2 cellular contexts compared by ENCODE assay signal in the genomic region with DNA sequence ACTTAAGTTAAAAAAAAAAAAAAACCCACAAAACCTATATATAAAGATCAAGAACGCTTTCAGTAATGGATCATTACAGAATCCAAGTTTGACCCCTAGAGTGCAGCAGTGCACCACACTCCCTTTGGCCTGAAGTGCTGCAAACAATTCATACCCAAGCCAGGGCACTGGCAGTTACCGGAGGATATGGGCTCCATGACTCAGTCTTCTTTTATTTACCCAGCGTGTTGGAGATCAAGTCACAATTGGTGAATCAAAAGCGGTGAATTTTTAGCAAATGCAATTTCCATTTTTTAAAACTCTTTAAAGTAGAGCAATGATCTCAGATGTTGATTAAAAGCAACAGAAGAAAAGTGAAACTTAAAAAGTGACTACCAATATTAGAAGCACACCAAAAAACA.
A peak's percentile ranks its signal among the peaks of the same experiment; 100 is the strongest.
TF ChIP-seq lines count a peak whose summit lies in the region.

No MANE protein-coding gene starts in this region.

TF ChIP-seq in HEK293, 187 proteins besides CTCF, POLR2A, EP300 and RAD21 (continued from another document and continues in another):
- TF ChIP-seq, protein P1, sequence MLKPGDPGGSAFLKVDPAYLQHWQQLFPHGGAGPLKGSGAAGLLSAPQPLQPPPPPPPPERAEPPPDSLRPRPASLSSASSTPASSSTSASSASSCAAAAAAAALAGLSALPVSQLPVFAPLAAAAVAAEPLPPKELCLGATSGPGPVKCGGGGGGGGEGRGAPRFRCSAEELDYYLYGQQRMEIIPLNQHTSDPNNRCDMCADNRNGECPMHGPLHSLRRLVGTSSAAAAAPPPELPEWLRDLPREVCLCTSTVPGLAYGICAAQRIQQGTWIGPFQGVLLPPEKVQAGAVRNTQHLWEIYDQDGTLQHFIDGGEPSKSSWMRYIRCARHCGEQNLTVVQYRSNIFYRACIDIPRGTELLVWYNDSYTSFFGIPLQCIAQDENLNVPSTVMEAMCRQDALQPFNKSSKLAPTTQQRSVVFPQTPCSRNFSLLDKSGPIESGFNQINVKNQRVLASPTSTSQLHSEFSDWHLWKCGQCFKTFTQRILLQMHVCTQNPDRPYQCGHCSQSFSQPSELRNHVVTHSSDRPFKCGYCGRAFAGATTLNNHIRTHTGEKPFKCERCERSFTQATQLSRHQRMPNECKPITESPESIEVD (tag by site-specific recombination; IDR thresholded peaks at IDR 0.05): no peak
- TF ChIP-seq ZBTB17 (tag by site-specific recombination; IDR thresholded peaks at IDR 0.05): no peak
- TF ChIP-seq, protein P2, sequence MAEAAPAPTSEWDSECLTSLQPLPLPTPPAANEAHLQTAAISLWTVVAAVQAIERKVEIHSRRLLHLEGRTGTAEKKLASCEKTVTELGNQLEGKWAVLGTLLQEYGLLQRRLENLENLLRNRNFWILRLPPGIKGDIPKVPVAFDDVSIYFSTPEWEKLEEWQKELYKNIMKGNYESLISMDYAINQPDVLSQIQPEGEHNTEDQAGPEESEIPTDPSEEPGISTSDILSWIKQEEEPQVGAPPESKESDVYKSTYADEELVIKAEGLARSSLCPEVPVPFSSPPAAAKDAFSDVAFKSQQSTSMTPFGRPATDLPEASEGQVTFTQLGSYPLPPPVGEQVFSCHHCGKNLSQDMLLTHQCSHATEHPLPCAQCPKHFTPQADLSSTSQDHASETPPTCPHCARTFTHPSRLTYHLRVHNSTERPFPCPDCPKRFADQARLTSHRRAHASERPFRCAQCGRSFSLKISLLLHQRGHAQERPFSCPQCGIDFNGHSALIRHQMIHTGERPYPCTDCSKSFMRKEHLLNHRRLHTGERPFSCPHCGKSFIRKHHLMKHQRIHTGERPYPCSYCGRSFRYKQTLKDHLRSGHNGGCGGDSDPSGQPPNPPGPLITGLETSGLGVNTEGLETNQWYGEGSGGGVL (tag by site-specific recombination; IDR thresholded peaks at IDR 0.05): no peak
- TF ChIP-seq ZSCAN30 (tag by site-specific recombination; IDR thresholded peaks at IDR 0.05): no peak
- no peak for TF ChIP-seq ZXDB (tag by site-specific recombination; IDR thresholded peaks at IDR 0.05)
- TF ChIP-seq ZBTB1 (tag by site-specific recombination; IDR thresholded peaks at IDR 0.05): no peak
- no peak for TF ChIP-seq ZNF596 (tag by site-specific recombination; IDR thresholded peaks at IDR 0.05)
- no peak for TF ChIP-seq ZNF248 (tag by site-specific recombination; IDR thresholded peaks at IDR 0.05)
- no peak for TF ChIP-seq ZNF394 (tag by site-specific recombination; IDR thresholded peaks at IDR 0.05; ENCODE audit: borderline replicate concordance)
- TF ChIP-seq ZNF660 (tag by site-specific recombination; IDR thresholded peaks at IDR 0.05): peak; percentile 89
- no peak for TF ChIP-seq ZNF621 (tag by site-specific recombination; IDR thresholded peaks at IDR 0.05)
- TF ChIP-seq, protein P3, sequence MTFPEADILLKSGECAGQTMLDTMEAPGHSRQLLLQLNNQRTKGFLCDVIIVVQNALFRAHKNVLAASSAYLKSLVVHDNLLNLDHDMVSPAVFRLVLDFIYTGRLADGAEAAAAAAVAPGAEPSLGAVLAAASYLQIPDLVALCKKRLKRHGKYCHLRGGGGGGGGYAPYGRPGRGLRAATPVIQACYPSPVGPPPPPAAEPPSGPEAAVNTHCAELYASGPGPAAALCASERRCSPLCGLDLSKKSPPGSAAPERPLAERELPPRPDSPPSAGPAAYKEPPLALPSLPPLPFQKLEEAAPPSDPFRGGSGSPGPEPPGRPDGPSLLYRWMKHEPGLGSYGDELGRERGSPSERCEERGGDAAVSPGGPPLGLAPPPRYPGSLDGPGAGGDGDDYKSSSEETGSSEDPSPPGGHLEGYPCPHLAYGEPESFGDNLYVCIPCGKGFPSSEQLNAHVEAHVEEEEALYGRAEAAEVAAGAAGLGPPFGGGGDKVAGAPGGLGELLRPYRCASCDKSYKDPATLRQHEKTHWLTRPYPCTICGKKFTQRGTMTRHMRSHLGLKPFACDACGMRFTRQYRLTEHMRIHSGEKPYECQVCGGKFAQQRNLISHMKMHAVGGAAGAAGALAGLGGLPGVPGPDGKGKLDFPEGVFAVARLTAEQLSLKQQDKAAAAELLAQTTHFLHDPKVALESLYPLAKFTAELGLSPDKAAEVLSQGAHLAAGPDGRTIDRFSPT (tag by site-specific recombination; IDR thresholded peaks at IDR 0.05): no peak
- TF ChIP-seq ZNF341 (tag by site-specific recombination; IDR thresholded peaks at IDR 0.05; ENCODE audit: low read depth): no peak
- no peak for TF ChIP-seq YY1 (tag by site-specific recombination; IDR thresholded peaks at IDR 0.05)
- peak; percentile 67 for TF ChIP-seq PRDM1 (tag by site-specific recombination; IDR thresholded peaks at IDR 0.05)
- no peak for TF ChIP-seq HOXA7 (CRISPR knock-in tag; IDR thresholded peaks at IDR 0.05; ENCODE audit: borderline replicate concordance)
- peak; percentile 97 for TF ChIP-seq ZNF654 (tag by site-specific recombination; IDR thresholded peaks at IDR 0.05; ENCODE audit: low read depth)
- no peak for TF ChIP-seq TCF7L2 (IDR thresholded peaks at IDR 0.05; ENCODE audit: borderline replicate concordance, low read depth, low read length)
- TF ChIP-seq ZNF19 (tag by site-specific recombination; IDR thresholded peaks at IDR 0.05; ENCODE audit: low read depth): no peak
- no peak for TF ChIP-seq IKZF3 (tag by site-specific recombination; IDR thresholded peaks at IDR 0.05)
- TF ChIP-seq ZNF544 (tag by site-specific recombination; IDR thresholded peaks at IDR 0.05): no peak
- no peak for TF ChIP-seq ZNF184 (tag by site-specific recombination; IDR thresholded peaks at IDR 0.05)
- TF ChIP-seq, protein P4, sequence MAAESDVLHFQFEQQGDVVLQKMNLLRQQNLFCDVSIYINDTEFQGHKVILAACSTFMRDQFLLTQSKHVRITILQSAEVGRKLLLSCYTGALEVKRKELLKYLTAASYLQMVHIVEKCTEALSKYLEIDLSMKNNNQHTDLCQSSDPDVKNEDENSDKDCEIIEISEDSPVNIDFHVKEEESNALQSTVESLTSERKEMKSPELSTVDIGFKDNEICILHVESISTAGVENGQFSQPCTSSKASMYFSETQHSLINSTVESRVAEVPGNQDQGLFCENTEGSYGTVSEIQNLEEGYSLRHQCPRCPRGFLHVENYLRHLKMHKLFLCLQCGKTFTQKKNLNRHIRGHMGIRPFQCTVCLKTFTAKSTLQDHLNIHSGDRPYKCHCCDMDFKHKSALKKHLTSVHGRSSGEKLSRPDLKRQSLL (tag by site-specific recombination; IDR thresholded peaks at IDR 0.05): no peak
- TF ChIP-seq, protein P5, sequence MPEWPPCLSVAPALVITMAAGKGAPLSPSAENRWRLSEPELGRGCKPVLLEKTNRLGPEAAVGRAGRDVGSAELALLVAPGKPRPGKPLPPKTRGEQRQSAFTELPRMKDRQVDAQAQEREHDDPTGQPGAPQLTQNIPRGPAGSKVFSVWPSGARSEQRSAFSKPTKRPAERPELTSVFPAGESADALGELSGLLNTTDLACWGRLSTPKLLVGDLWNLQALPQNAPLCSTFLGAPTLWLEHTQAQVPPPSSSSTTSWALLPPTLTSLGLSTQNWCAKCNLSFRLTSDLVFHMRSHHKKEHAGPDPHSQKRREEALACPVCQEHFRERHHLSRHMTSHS (tag by site-specific recombination; IDR thresholded peaks at IDR 0.05): no peak
- no peak for TF ChIP-seq YY2 (tag by site-specific recombination; IDR thresholded peaks at IDR 0.05)
- TF ChIP-seq ZNF155 (tag by site-specific recombination; IDR thresholded peaks at IDR 0.05): no peak
- peak; percentile 79 for TF ChIP-seq ZNF600 (tag by site-specific recombination; IDR thresholded peaks at IDR 0.05)
- TF ChIP-seq ZBTB21 (tag by site-specific recombination; IDR thresholded peaks at IDR 0.05): no peak

TF ChIP-seq in WTC11, 78 proteins besides CTCF, POLR2A, EP300 and RAD21 (continued from another document):
- TF ChIP-seq, protein P6, sequence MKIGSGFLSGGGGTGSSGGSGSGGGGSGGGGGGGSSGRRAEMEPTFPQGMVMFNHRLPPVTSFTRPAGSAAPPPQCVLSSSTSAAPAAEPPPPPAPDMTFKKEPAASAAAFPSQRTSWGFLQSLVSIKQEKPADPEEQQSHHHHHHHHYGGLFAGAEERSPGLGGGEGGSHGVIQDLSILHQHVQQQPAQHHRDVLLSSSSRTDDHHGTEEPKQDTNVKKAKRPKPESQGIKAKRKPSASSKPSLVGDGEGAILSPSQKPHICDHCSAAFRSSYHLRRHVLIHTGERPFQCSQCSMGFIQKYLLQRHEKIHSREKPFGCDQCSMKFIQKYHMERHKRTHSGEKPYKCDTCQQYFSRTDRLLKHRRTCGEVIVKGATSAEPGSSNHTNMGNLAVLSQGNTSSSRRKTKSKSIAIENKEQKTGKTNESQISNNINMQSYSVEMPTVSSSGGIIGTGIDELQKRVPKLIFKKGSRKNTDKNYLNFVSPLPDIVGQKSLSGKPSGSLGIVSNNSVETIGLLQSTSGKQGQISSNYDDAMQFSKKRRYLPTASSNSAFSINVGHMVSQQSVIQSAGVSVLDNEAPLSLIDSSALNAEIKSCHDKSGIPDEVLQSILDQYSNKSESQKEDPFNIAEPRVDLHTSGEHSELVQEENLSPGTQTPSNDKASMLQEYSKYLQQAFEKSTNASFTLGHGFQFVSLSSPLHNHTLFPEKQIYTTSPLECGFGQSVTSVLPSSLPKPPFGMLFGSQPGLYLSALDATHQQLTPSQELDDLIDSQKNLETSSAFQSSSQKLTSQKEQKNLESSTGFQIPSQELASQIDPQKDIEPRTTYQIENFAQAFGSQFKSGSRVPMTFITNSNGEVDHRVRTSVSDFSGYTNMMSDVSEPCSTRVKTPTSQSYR (CRISPR knock-in tag; IDR thresholded peaks at IDR 0.05): no peak
- TF ChIP-seq KAT7 (CRISPR knock-in tag; IDR thresholded peaks at IDR 0.05; ENCODE audit: borderline replicate concordance): no peak
- TF ChIP-seq SMAD4 (CRISPR knock-in tag; IDR thresholded peaks at IDR 0.05): no peak
- TF ChIP-seq, protein P7, sequence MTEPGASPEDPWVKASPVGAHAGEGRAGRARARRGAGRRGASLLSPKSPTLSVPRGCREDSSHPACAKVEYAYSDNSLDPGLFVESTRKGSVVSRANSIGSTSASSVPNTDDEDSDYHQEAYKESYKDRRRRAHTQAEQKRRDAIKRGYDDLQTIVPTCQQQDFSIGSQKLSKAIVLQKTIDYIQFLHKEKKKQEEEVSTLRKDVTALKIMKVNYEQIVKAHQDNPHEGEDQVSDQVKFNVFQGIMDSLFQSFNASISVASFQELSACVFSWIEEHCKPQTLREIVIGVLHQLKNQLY (CRISPR knock-in tag; IDR thresholded peaks at IDR 0.05): no peak
- TF ChIP-seq, protein P8, sequence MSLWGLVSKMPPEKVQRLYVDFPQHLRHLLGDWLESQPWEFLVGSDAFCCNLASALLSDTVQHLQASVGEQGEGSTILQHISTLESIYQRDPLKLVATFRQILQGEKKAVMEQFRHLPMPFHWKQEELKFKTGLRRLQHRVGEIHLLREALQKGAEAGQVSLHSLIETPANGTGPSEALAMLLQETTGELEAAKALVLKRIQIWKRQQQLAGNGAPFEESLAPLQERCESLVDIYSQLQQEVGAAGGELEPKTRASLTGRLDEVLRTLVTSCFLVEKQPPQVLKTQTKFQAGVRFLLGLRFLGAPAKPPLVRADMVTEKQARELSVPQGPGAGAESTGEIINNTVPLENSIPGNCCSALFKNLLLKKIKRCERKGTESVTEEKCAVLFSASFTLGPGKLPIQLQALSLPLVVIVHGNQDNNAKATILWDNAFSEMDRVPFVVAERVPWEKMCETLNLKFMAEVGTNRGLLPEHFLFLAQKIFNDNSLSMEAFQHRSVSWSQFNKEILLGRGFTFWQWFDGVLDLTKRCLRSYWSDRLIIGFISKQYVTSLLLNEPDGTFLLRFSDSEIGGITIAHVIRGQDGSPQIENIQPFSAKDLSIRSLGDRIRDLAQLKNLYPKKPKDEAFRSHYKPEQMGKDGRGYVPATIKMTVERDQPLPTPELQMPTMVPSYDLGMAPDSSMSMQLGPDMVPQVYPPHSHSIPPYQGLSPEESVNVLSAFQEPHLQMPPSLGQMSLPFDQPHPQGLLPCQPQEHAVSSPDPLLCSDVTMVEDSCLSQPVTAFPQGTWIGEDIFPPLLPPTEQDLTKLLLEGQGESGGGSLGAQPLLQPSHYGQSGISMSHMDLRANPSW (CRISPR knock-in tag; conservative IDR thresholded peaks at IDR 0.05; ENCODE audit: low read depth): no peak
- no peak for TF ChIP-seq SP1 (CRISPR knock-in tag; conservative IDR thresholded peaks at IDR 0.05)
